ENCODE assay signal across 10 cellular contexts in genomic region chr17:74757931-74758845, GRCh38. TPM values are rescaled to one million over a fixed set of nuclear protein-coding genes. Genes with fewer than 3 reads are reported as not detected.
DNase-seq lines count a peak whose midpoint lies in the region; ATAC-seq and TF ChIP-seq lines count a peak whose summit lies in the region.
"Had no signal": no experiment of that assay in that cellular context is flagged by ENCODE, and none has a peak within 500 bp of the region (broad histone marks: within the 10 kb centered on the region; RNA-seq: fewer than 3 reads in every experiment).

No MANE protein-coding gene starts in this region.

- WGBS in esophagus squamous epithelium, 2 donors, result 4 to 21% methylated on average over 5 to 8 of the region's 26 CpGs
- WGBS in trophoblast cell (ENCODE audit: extremely low coverage, insufficient coverage, insufficient read length), result no CpG with 5 or more reads among the region's 26 CpGs

- peaks cover 41% of the 10 kb centered on the region for H3K4me1 ChIP-seq in GM23338 (ENCODE audit: insufficient read depth)
- H3K4me1 ChIP-seq in RWPE2 (ENCODE audit: insufficient read depth, poor library complexity, severe bottlenecking), result peaks cover 42% of the 10 kb centered on the region
- peaks cover 67 to 100% (median 85%) of the 10 kb centered on the region in 3 donors for H3K4me1 ChIP-seq in esophagus squamous epithelium
- peaks cover 39 to 49% of the 10 kb centered on the region in 2 experiments for H3K4me1 ChIP-seq in trophoblast cell (ENCODE audit: control insufficient read depth in 1 of 2, insufficient read depth in 2 of 2, low read length in 2 of 2)

- H3K23ac ChIP-seq in trophoblast cell (ENCODE audit: low read length), result peak overlapping the region; percentile 22

- H3K9me2 ChIP-seq in GM23338 (ENCODE audit: insufficient read depth), result no peaks in the 10 kb centered on the region

- H3K14ac ChIP-seq in trophoblast cell (ENCODE audit: low read length), result peak overlapping the region; percentile 59

- H3K27me3 ChIP-seq in GM23338 (ENCODE audit: insufficient read depth) (no peaks in the 10 kb centered on the region), RWPE2 (ENCODE audit: insufficient read depth, poor library complexity, severe bottlenecking) (no peaks in the 10 kb centered on the region), esophagus squamous epithelium (no peaks in the 10 kb centered on the region), trophoblast cell (ENCODE audit: insufficient read depth, low read length) (no peaks in the 10 kb centered on the region)
- H3K27me3 ChIP-seq: gastrocnemius medialis, SJSA1 had no signal

- peaks cover 53% of the 10 kb centered on the region for H3K4me1 Mint-ChIP-seq in GM23338

- H3K4me3 Mint-ChIP-seq in GM23338, result no peak overlapping the region

- H3K9me3 Mint-ChIP-seq in GM23338, result no peaks in the 10 kb centered on the region

- peak overlapping the region; percentile 36 for H4K91ac ChIP-seq in trophoblast cell (ENCODE audit: low read depth, low read length)

- peak overlapping the region; percentile 49 for H2AK5ac ChIP-seq in trophoblast cell (ENCODE audit: low read length)

- H2BK120ac ChIP-seq in trophoblast cell (ENCODE audit: insufficient read depth, low read length, poor library complexity), result peak overlapping the region; percentile 23

- no peak for TF ChIP-seq POLR2A in esophagus squamous epithelium (IDR thresholded peaks at IDR 0.05)

- H3K4me2 ChIP-seq in GM23338 (0 out of 2 replicates have a peak overlapping the region, but pooled peaks have one; percentile 26), trophoblast cell (ENCODE audit: low read length) (no peak overlapping the region)

- peak overlapping the region; percentile 78 for H3K27ac Mint-ChIP-seq in GM23338

- no peak overlapping the region for H2BK5ac ChIP-seq in trophoblast cell (ENCODE audit: low read depth, low read length, poor library complexity)

- H4K8ac ChIP-seq in trophoblast cell (ENCODE audit: low read depth, low read length), result no peak overlapping the region

- H4K20me1 ChIP-seq in GM23338 (replicated peaks; ENCODE audit: insufficient read depth), result peaks cover 50% of the 10 kb centered on the region

- ATAC-seq in GM23338 (no peak), RWPE2 (ENCODE audit: low read depth) (peak; percentile 24; the same call in 2 of the 3 replicates)

- no peak for DNase-seq in GM23338 (ENCODE audit: low spot score)
- no peak for DNase-seq in RWPE2 (ENCODE audit: low spot score)
- no peak for DNase-seq in esophagus squamous epithelium (lab: John Stamatoyannopoulos, UW)
- no peak for DNase-seq in trophoblast cell
- no peak for DNase-seq in posterior vena cava (ENCODE audit: low spot score)
- no peak for DNase-seq in GM13977 (ENCODE audit: low spot score)
- DNase-seq in NCI-H146 treated with DMSO at 0.1 percent for 48 hours (lab: John Stamatoyannopoulos, UW; ENCODE audit: unreplicated experiment), result no peak
- DNase-seq in stimulated activated naive CD4-positive, alpha-beta T cell treated with Interleukin-2 at 50 U/mL for 16 hours (lab: John Stamatoyannopoulos, UW), result no peak
- DNase-seq: gastrocnemius medialis had no signal

- no peaks in the 10 kb centered on the region for H3F3A ChIP-seq in GM23338 (replicated peaks; ENCODE audit: low read depth)

- H3K4me3 ChIP-seq in GM23338 (no peak overlapping the region), RWPE2 (ENCODE audit: severe bottlenecking) (no peak overlapping the region), esophagus squamous epithelium (peak overlapping the region; percentile 2 to 47 (median 28)), trophoblast cell (ENCODE audit: low read depth, low read length) (no peak overlapping the region)
- H3K4me3 ChIP-seq: gastrocnemius medialis, SJSA1 had no signal

- H3K27ac ChIP-seq in GM23338 (ENCODE audit: low read depth) (no peak overlapping the region), RWPE2 (ENCODE audit: poor library complexity, severe bottlenecking) (peak overlapping the region; percentile 76), esophagus squamous epithelium (peak overlapping the region; percentile 87 to 96 (median 90)), trophoblast cell (ENCODE audit: low read depth, low read length) (no peak overlapping the region)
- H3K27ac ChIP-seq: gastrocnemius medialis, SJSA1 had no signal

- intact Hi-C loops in esophagus squamous epithelium (cut with DNase I) (no loop called here), posterior vena cava (cut with DNase I) (no loop called here)

- in situ Hi-C loops in GM13977 (cut with MboI; ENCODE audit: low pct_unique_long_range_greater_than_20kb, low sequenced_read_pairs, unreplicated experiment), result loop anchor here (25.0 kb wide), 1 partner anchor 429 kb away; the partner anchor contains the start of gene SUMO2

- H2BK12ac ChIP-seq in trophoblast cell (ENCODE audit: low read length), result peak overlapping the region; percentile 42

- no peaks in the 10 kb centered on the region for H3K36me3 ChIP-seq in GM23338 (ENCODE audit: insufficient read depth)
- no peaks in the 10 kb centered on the region for H3K36me3 ChIP-seq in RWPE2 (ENCODE audit: low read depth)
- H3K36me3 ChIP-seq in esophagus squamous epithelium, result peaks cover 0 to 28% (median 0%) of the 10 kb centered on the region in 3 donors
- H3K36me3 ChIP-seq in trophoblast cell (ENCODE audit: control insufficient read depth in 1 of 2, insufficient read depth in 2 of 2, low read length in 2 of 2), result peaks cover 0 to under 1% of the 10 kb centered on the region in 2 experiments
- H3K36me3 ChIP-seq: gastrocnemius medialis, SJSA1 had no signal

- H4K12ac ChIP-seq in trophoblast cell (ENCODE audit: low read depth, low read length), result no peak overlapping the region

- no peaks in the 10 kb centered on the region; the same call in 1 of the 3 replicates for H3K36me3 Mint-ChIP-seq in GM23338 (ENCODE audit: low read depth)

- H3K79me2 ChIP-seq in GM23338 (replicated peaks; ENCODE audit: insufficient read depth) (peaks cover 78% of the 10 kb centered on the region), trophoblast cell (ENCODE audit: control insufficient read depth, insufficient read depth, low read length, poor library complexity) (peaks cover 23% of the 10 kb centered on the region)

- peaks cover 18% of the 10 kb centered on the region for H3K79me1 ChIP-seq in trophoblast cell (ENCODE audit: low read length)

- H3K9ac ChIP-seq in trophoblast cell (ENCODE audit: low read length), result no peak overlapping the region

- TF ChIP-seq CTCF in GM23338 (conservative IDR thresholded peaks at IDR 0.05; ENCODE audit: low read depth in 2 of 2) (no peak), RWPE2 (IDR thresholded peaks at IDR 0.05; ENCODE audit: poor library complexity, severe bottlenecking) (no peak), esophagus squamous epithelium (IDR thresholded peaks at IDR 0.05) (no peak), GM13977 (IDR thresholded peaks at IDR 0.05; ENCODE audit: extremely low read depth, insufficient read depth, missing control alignments) (no peak)

- peak overlapping the region; percentile 50 for H3K4ac ChIP-seq in trophoblast cell (ENCODE audit: low read depth, low read length)

- H3K27me3 Mint-ChIP-seq in GM23338 (ENCODE audit: insufficient read depth, low read depth, poor library complexity), result peaks cover 15% of the 10 kb centered on the region

- H2AFZ ChIP-seq in GM23338 (no peak overlapping the region), trophoblast cell (ENCODE audit: insufficient read depth, low read length, poor library complexity) (no peak overlapping the region)

- H3K18ac ChIP-seq in trophoblast cell (ENCODE audit: low read length), result peak overlapping the region; percentile 81

- H3K9me3 ChIP-seq in RWPE2 (ENCODE audit: severe bottlenecking), result no peaks in the 10 kb centered on the region
- H3K9me3 ChIP-seq in esophagus squamous epithelium, result no peaks in the 10 kb centered on the region
- peaks cover 3% of the 10 kb centered on the region for H3K9me3 ChIP-seq in trophoblast cell (ENCODE audit: insufficient read depth, low read depth, low read length)
- H3K9me3 ChIP-seq: gastrocnemius medialis, SJSA1 had no signal

TF ChIP-seq in GM23338, 12 proteins besides CTCF, POLR2A, EP300 and RAD21:
- TF ChIP-seq NANOG (IDR thresholded peaks at IDR 0.05; ENCODE audit: borderline replicate concordance) (no peak), EZH2phosphoT487 (IDR thresholded peaks at IDR 0.05; ENCODE audit: unreplicated experiment) (no peak), POLR2AphosphoS5 (IDR thresholded peaks at IDR 0.05; ENCODE audit: low read depth) (no peak)

RNA-seq across cellular contexts. Expression of gene NHERF1, which starts 9.8 kb away (rescaled TPM):
- 85.8 and 100 TPM in 2 replicates for total RNA-seq in GM23338 (2014; rRNA removed; shearing (Covaris generic))
- 48.8 and 49.3 TPM in 2 replicates for polyA plus RNA-seq in GM23338 (2016; fragmentation: Nextera tagmentation; extraction: Ambion mirVana)
- 100 to 1,000 TPM; 214 to 483 (median 313) TPM for total RNA-seq in esophagus squamous epithelium
- polyA plus RNA-seq in trophoblast cell (2013), result 146 and 153 TPM in 2 replicates
- total RNA-seq in posterior vena cava, result 10 to 100 TPM in 1 of 2 donors, 1 to 10 TPM in 1; 7.0 to 11.5 TPM

RNA-seq across cellular contexts. Expression of gene NAT9, which starts 18.0 kb away (rescaled TPM):
- total RNA-seq in GM23338 (2014; rRNA removed; shearing (Covaris generic)), result 37.5 and 62.1 TPM in 2 replicates
- 30.7 and 37.3 TPM in 2 replicates for polyA plus RNA-seq in GM23338 (2016; fragmentation: Nextera tagmentation; extraction: Ambion mirVana)
- 10 to 100 TPM; 17.3 to 29.8 (median 24.5) TPM for total RNA-seq in esophagus squamous epithelium
- 19.2 and 20.1 TPM in 2 replicates for polyA plus RNA-seq in trophoblast cell (2013)
- 10 to 100 TPM; 26.8 to 31.7 TPM for total RNA-seq in posterior vena cava

RNA-seq across cellular contexts. Expression of gene RAB37, which starts 21.1 kb away (rescaled TPM):
- 3.4 and 5.2 TPM in 2 replicates for total RNA-seq in GM23338 (2014; rRNA removed; shearing (Covaris generic))
- polyA plus RNA-seq in GM23338 (2016; fragmentation: Nextera tagmentation; extraction: Ambion mirVana), result 3.3 and 3.6 TPM in 2 replicates
- total RNA-seq in esophagus squamous epithelium (1 to 10 TPM in 2 of 4 donors, under 1 TPM in 1, not detected in 1; 0.44 to 3.2 (median 1.6) TPM), posterior vena cava (1 to 10 TPM; 1.1 to 1.6 TPM)
- 0.62 and 1.0 TPM in 2 replicates for polyA plus RNA-seq in trophoblast cell (2013)

RNA-seq across cellular contexts. Expression of gene CD300LF, which starts 45.5 kb away (rescaled TPM):
- total RNA-seq in GM23338 (2014; rRNA removed; shearing (Covaris generic)), result not detected in 2 replicates
- polyA plus RNA-seq in GM23338 (2016; fragmentation: Nextera tagmentation; extraction: Ambion mirVana), result not detected in 2 replicates
- total RNA-seq in esophagus squamous epithelium (1 to 10 TPM in 2 of 4 donors, under 1 TPM in 2; 0.48 to 1.3 (median 0.89) TPM), posterior vena cava (1 to 10 TPM in 1 of 2 donors, under 1 TPM in 1; 0.48 to 3.1 TPM)
- polyA plus RNA-seq in trophoblast cell (2013), result not detected in 2 replicates
- total RNA-seq: gastrocnemius medialis, SJSA1 had no signal

Comparison
In these comparisons a context has a peak if more than half of its experiments do, and no peak if none do; other contexts are left out.
1. H3K27ac ChIP-seq: peak in RWPE2 (single experiment) and esophagus squamous epithelium (4 of 4); none in GM23338 (single experiment) and trophoblast cell (single experiment).
2. H3K4me3 ChIP-seq: peak in esophagus squamous epithelium (4 of 4); none in GM23338 (single experiment), RWPE2 (single experiment) and trophoblast cell (single experiment).